Comparison of ENCODE assay signal across 1 cellular context in genomic region chr1:156228501-156228900, GRCh38.
TF ChIP-seq lines count a peak whose summit lies in the region.

No MANE protein-coding gene starts in this region.

TF ChIP-seq in SK-N-SH, 30 proteins besides CTCF, POLR2A, EP300 and RAD21:
- TF ChIP-seq CHD2 (IDR thresholded peaks at IDR 0.05; ENCODE audit: low read length, partially characterized antibody) = no peak
- TF ChIP-seq, protein P1, sequence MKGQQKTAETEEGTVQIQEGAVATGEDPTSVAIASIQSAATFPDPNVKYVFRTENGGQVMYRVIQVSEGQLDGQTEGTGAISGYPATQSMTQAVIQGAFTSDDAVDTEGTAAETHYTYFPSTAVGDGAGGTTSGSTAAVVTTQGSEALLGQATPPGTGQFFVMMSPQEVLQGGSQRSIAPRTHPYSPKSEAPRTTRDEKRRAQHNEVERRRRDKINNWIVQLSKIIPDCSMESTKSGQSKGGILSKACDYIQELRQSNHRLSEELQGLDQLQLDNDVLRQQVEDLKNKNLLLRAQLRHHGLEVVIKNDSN (IDR thresholded peaks at IDR 0.05; ENCODE audit: borderline replicate concordance, low read depth) = no peak
- no peak for TF ChIP-seq POLR2AphosphoS5 (IDR thresholded peaks at IDR 0.05; ENCODE audit: low read depth, low read length)
- TF ChIP-seq ZBTB33 (IDR thresholded peaks at IDR 0.05; ENCODE audit: borderline replicate concordance, low read depth) = no peak
TF ChIP-seq in SK-N-SH: peak in this region for 0.
